In genomic region chr3:23666818-23667217, GRCh38 we compare ENCODE assay signal across 19 cellular contexts.
DNase-seq lines count a peak whose midpoint lies in the region; ATAC-seq and TF ChIP-seq lines count a peak whose summit lies in the region.
"Had no signal": no experiment of that assay in that cellular context is flagged by ENCODE, and none has a peak within 500 bp of the region (broad histone marks: within the 10 kb centered on the region; RNA-seq: fewer than 3 reads in every experiment).

No MANE protein-coding gene starts in this region.

- 96% methylated on average over 4 of the region's 4 CpGs for WGBS in smooth muscle cell (ENCODE audit: low lambda C conversion rate)
- 94 to 100% methylated on average over 4 of the region's 4 CpGs for WGBS in gastroesophageal sphincter (ENCODE audit: low coverage in 1 of 2), 2 donors

- no peak for TF ChIP-seq RAD21 in HCT116 (IDR thresholded peaks at IDR 0.05; ENCODE audit: low read depth)

- DNase-seq in HCT116 (ENCODE audit: low read depth, low spot score) (no peak), Panc1 (ENCODE audit: low read depth, low spot score) (peak; percentile 52), smooth muscle cell (lab: John Stamatoyannopoulos, UW; ENCODE audit: unreplicated experiment) (no peak), left cardiac atrium (no peak), occipital lobe (lab: John Stamatoyannopoulos, UW) (no peak)
- no peak for DNase-seq in activated CD4-positive, CD25-positive, alpha-beta regulatory T cell treated with anti-CD3 and anti-CD28 coated beads, Interleukin-2, amount 50 U/mL, for 72 hours
- DNase-seq: 8988T; ACHN; BE2C; C1 segment of cervical spinal cord; CD4-positive, CD25-positive, alpha-beta regulatory T cell; CD8-positive, alpha-beta memory T cell; COR-L47; DMS 273 treated with DMSO at 0.1 percent for 48 hours; DMS53; DND-41 had no signal

- CTCF ChIA-PET in HCT116 (lab: Charles Lee) (no interaction called here), Panc1 (lab: Charles Lee) (no interaction called here)

- H3K4me2 ChIP-seq in HCT116 (ENCODE audit: low read length) (peak overlapping the region; percentile 75; the same call in 1 of the 2 replicates), smooth muscle cell (no peak overlapping the region)

- H3K9me2 ChIP-seq in HCT116 (ENCODE audit: insufficient read depth), result no peaks in the 10 kb centered on the region

- peaks cover 4% of the 10 kb centered on the region for H3F3A ChIP-seq in smooth muscle cell (ENCODE audit: low read depth)

- POLR2A ChIA-PET in HCT116 (lab: Charles Lee) (no interaction called here), Panc1 (lab: Charles Lee) (no interaction called here)

- H3K4me1 ChIP-seq in ACC112 (ENCODE audit: control insufficient read depth, insufficient read depth, low read length, unreplicated experiment), result peaks cover 46% of the 10 kb centered on the region
- H3K4me1 ChIP-seq in HCT116 (ENCODE audit: control insufficient read depth in 1 of 2, insufficient read depth in 2 of 2, low read length in 2 of 2), result peaks cover 38 to 72% of the 10 kb centered on the region in 2 experiments
- H3K4me1 ChIP-seq in Panc1 (ENCODE audit: control insufficient read depth, insufficient read depth, low read length), result peaks cover 41% of the 10 kb centered on the region
- peaks cover 11% of the 10 kb centered on the region for H3K4me1 ChIP-seq in smooth muscle cell (ENCODE audit: low read depth)
- H3K4me1 ChIP-seq in gastroesophageal sphincter, result peaks cover 0 to 22% (median 0%) of the 10 kb centered on the region in 3 donors
- H3K4me1 ChIP-seq: BE2C, HAP-1 had no signal

- H3K79me2 ChIP-seq in ACC112 (ENCODE audit: control insufficient read depth, insufficient read depth, low read length, unreplicated experiment), result no peaks in the 10 kb centered on the region
- no peaks in the 10 kb centered on the region for H3K79me2 ChIP-seq in HCT116 (ENCODE audit: insufficient read depth, low read length)
- no peaks in the 10 kb centered on the region for H3K79me2 ChIP-seq in smooth muscle cell (ENCODE audit: low read depth)

- ATAC-seq in HCT116 (no peak), Panc1 (no peak), left cardiac atrium (no peak), gastroesophageal sphincter (no peak)

- intact Hi-C loops in HCT116 (cut with micrococcal nuclease), result loop anchor here (5.0 kb wide), 1 partner anchor 75 kb away; no protein-coding TSS in a partner anchor
- intact Hi-C loops in Panc1 (cut with micrococcal nuclease; ENCODE audit: unreplicated experiment), result loop anchor here (10.0 kb wide), 1 partner anchor 138 kb away; the partner anchor contains the start of gene UBE2E1
- intact Hi-C loops in left cardiac atrium (cut with DNase I), result no loop called here

- TF ChIP-seq CTCF in HCT116 (IDR thresholded peaks at IDR 0.05 in 2 of 3, conservative IDR thresholded peaks at IDR 0.05 in 1 of 3; ENCODE audit: borderline replicate concordance in 1 of 3, insufficient read depth in 1 of 3, low read depth in 2 of 3, low read length in 2 of 3), result no peak
- TF ChIP-seq CTCF in Panc1 (IDR thresholded peaks at IDR 0.05), result no peak
- no peak for TF ChIP-seq CTCF in smooth muscle cell (IDR thresholded peaks at IDR 0.05; ENCODE audit: borderline replicate concordance, insufficient read depth, poor library complexity, severe bottlenecking)
- no peak for TF ChIP-seq CTCF in gastroesophageal sphincter (IDR thresholded peaks at IDR 0.05)

- H3K4me3 ChIP-seq in ACC112 (ENCODE audit: low read depth, low read length), result no peak overlapping the region
- H3K4me3 ChIP-seq in HCT116 (replicated peaks in 1 of 2; ENCODE audit: low read depth in 1 of 2, low read length in 2 of 2), result no peak overlapping the region
- no peak overlapping the region for H3K4me3 ChIP-seq in Panc1 (ENCODE audit: low read depth in 2 of 2, low read length in 2 of 2)
- no peak overlapping the region for H3K4me3 ChIP-seq in smooth muscle cell
- no peak overlapping the region for H3K4me3 ChIP-seq in gastroesophageal sphincter
- H3K4me3 ChIP-seq: HAP-1 had no signal

- H2AFZ ChIP-seq in ACC112 (ENCODE audit: low read length, unreplicated experiment), result no peak overlapping the region
- no peak overlapping the region for H2AFZ ChIP-seq in HCT116 (ENCODE audit: low read depth, low read length, poor library complexity, severe bottlenecking)
- no peak overlapping the region for H2AFZ ChIP-seq in smooth muscle cell (ENCODE audit: low read depth)

- RAD21 ChIA-PET in HCT116 (lab: Charles Lee; ENCODE audit: low non-redundant PET in 1 of 2, low total read pairs in 2 of 2, uncharacterized antibody in 2 of 2, unreplicated experiment in 2 of 2), result no interaction called here

- no peaks in the 10 kb centered on the region for H3K27me3 ChIP-seq in ACC112 (ENCODE audit: insufficient read depth, low read length)
- no peaks in the 10 kb centered on the region for H3K27me3 ChIP-seq in HCT116 (ENCODE audit: insufficient read depth, low read length)
- no peaks in the 10 kb centered on the region for H3K27me3 ChIP-seq in Panc1 (ENCODE audit: control insufficient read depth, insufficient read depth, low read length)
- H3K27me3 ChIP-seq in smooth muscle cell (ENCODE audit: low read depth), result no peaks in the 10 kb centered on the region
- peaks cover 8% of the 10 kb centered on the region for H3K27me3 ChIP-seq in gastroesophageal sphincter
- H3K27me3 ChIP-seq: BE2C had no signal

- H3K36me3 ChIP-seq in ACC112 (ENCODE audit: insufficient read depth, low read length), result no peaks in the 10 kb centered on the region
- H3K36me3 ChIP-seq in HCT116 (ENCODE audit: control insufficient read depth in 1 of 2, insufficient read depth in 2 of 2, low read length in 2 of 2), result no peaks in the 10 kb centered on the region
- H3K36me3 ChIP-seq in Panc1 (ENCODE audit: control insufficient read depth, insufficient read depth, low read length), result no peaks in the 10 kb centered on the region
- no peaks in the 10 kb centered on the region for H3K36me3 ChIP-seq in smooth muscle cell (ENCODE audit: low read depth)
- H3K36me3 ChIP-seq in gastroesophageal sphincter, result no peaks in the 10 kb centered on the region
- H3K36me3 ChIP-seq: BE2C, HAP-1 had no signal

- H3K27ac ChIP-seq in ACC112 (ENCODE audit: low read depth, low read length) (peak overlapping the region; percentile 84; the same call in 1 of the 2 replicates), HCT116 (ENCODE audit: low read depth, low read length) (no peak overlapping the region), Panc1 (ENCODE audit: low read length) (peak overlapping the region; percentile 96), smooth muscle cell (ENCODE audit: low read depth) (peak overlapping the region; percentile 97), gastroesophageal sphincter (no peak overlapping the region)

- H3K9ac ChIP-seq in HCT116 (ENCODE audit: low read length) (no peak overlapping the region), smooth muscle cell (ENCODE audit: low read depth) (no peak overlapping the region)

- TF ChIP-seq EP300 in gastroesophageal sphincter (IDR thresholded peaks at IDR 0.05), result no peak

- H3K9me3 ChIP-seq in HCT116 (ENCODE audit: control insufficient read depth in 1 of 2, insufficient read depth in 1 of 2, low read depth in 1 of 2, low read length in 2 of 2), result no peaks in the 10 kb centered on the region
- H3K9me3 ChIP-seq in Panc1 (ENCODE audit: control insufficient read depth, insufficient read depth, low read depth, low read length), result no peaks in the 10 kb centered on the region; the same call in 1 of the 2 replicates
- no peaks in the 10 kb centered on the region for H3K9me3 ChIP-seq in smooth muscle cell (replicated peaks; ENCODE audit: low read depth)
- H3K9me3 ChIP-seq in gastroesophageal sphincter, result no peaks in the 10 kb centered on the region
- H3K9me3 ChIP-seq: BE2C, HAP-1 had no signal

- in situ Hi-C loops in Panc1 (cut with HindIII; ENCODE audit: low pct_unique_long_range_greater_than_20kb, low sequenced_read_pairs), result no loop called here

- BruUV-seq in HCT116 (replicated peaks; lab: Mats Ljungman, UMichigan) (no TSS peak), Panc1 (replicated peaks; lab: Mats Ljungman, UMichigan) (no TSS peak)

- no peaks in the 10 kb centered on the region for H4K20me1 ChIP-seq in HCT116 (ENCODE audit: insufficient read depth)
- no peaks in the 10 kb centered on the region for H4K20me1 ChIP-seq in smooth muscle cell (ENCODE audit: low read depth)

- TF ChIP-seq POLR2A in HCT116 (IDR thresholded peaks at IDR 0.05; ENCODE audit: borderline replicate concordance, extremely low read depth, insufficient read depth, insufficient read length), result no peak
- no peak for TF ChIP-seq POLR2A in gastroesophageal sphincter (IDR thresholded peaks at IDR 0.05)

TF ChIP-seq in HCT116, 20 proteins besides CTCF, POLR2A, EP300 and RAD21:
- TF ChIP-seq ZNF274 (IDR thresholded peaks at IDR 0.05; ENCODE audit: low read depth, low read length), result no peak

Comparison
In these comparisons a context has a peak if more than half of its experiments do, and no peak if none do; other contexts are left out.
1. H3K27ac ChIP-seq: peak in ACC112 (single experiment), Panc1 (single experiment) and smooth muscle cell (single experiment); none in HCT116 (single experiment) and gastroesophageal sphincter (0 of 4).
2. intact Hi-C loops: an anchor here in HCT116 (5.0 kb wide) and Panc1 (10.0 kb wide); none called in left cardiac atrium.